ENCODE assay signal across 1 cellular context in genomic region chr12:108683906-108684556, GRCh38.
A peak's percentile ranks its signal among the peaks of the same experiment; 100 is the strongest.
TF ChIP-seq lines count a peak whose summit lies in the region.

No MANE protein-coding gene starts in this region.

TF ChIP-seq in HepG2, 621 proteins besides CTCF, POLR2A, EP300 and RAD21:
- TF ChIP-seq SOX5 (CRISPR knock-in tag; IDR thresholded peaks at IDR 0.05; ENCODE audit: borderline replicate concordance) (peak; percentile 22; the same call in 1 of the 2 replicates), ZFP37 (CRISPR knock-in tag; IDR thresholded peaks at IDR 0.05; ENCODE audit: borderline replicate concordance) (no peak), ARID5B (CRISPR knock-in tag; IDR thresholded peaks at IDR 0.05) (peak; percentile 78), MAFF (IDR thresholded peaks at IDR 0.05; ENCODE audit: low read depth, low read length) (0 out of 2 replicates have a peak, but pooled peaks have one; percentile 0), ADNP (CRISPR knock-in tag; IDR thresholded peaks at IDR 0.05) (no peak), MED1 (CRISPR knock-in tag; IDR thresholded peaks at IDR 0.05) (peak; percentile 42; the same call in 1 of the 2 replicates), BCL6 (CRISPR knock-in tag; IDR thresholded peaks at IDR 0.05) (peak; percentile 13; the same call in 1 of the 2 replicates), ZNF317 (CRISPR knock-in tag; IDR thresholded peaks at IDR 0.05) (peak; percentile 25; the same call in 1 of the 2 replicates), FOXP1 (IDR thresholded peaks at IDR 0.05) (no peak), FOXP1 (CRISPR knock-in tag; IDR thresholded peaks at IDR 0.05) (peak; percentile 77), PCBP1 (IDR thresholded peaks at IDR 0.05; ENCODE audit: borderline replicate concordance, low read depth, low read length) (no peak), FOXP4 (CRISPR knock-in tag; IDR thresholded peaks at IDR 0.05) (peak; percentile 70), FOXA3 (CRISPR knock-in tag; IDR thresholded peaks at IDR 0.05) (peak; percentile 85), MTF1 (CRISPR knock-in tag; IDR thresholded peaks at IDR 0.05) (no peak), CENPBD1 (CRISPR knock-in tag; IDR thresholded peaks at IDR 0.05; ENCODE audit: borderline replicate concordance, low read depth) (no peak), FOSL2 (CRISPR knock-in tag; IDR thresholded peaks at IDR 0.05) (peak; percentile 22; the same call in 1 of the 2 replicates), FOXA1 (IDR thresholded peaks at IDR 0.05) (peak; percentile 77), FOXA1 (CRISPR knock-in tag; IDR thresholded peaks at IDR 0.05) (peak; percentile 81), PRPF4 (IDR thresholded peaks at IDR 0.05; ENCODE audit: low read depth, low read length, poor library complexity, severe bottlenecking) (no peak), IRF2 (CRISPR knock-in tag; IDR thresholded peaks at IDR 0.05) (peak; percentile 46; the same call in 1 of the 2 replicates), RBM22 (optimal IDR thresholded peaks at IDR 0.05; ENCODE audit: low read length) (peak; percentile 50), KLF16 (CRISPR knock-in tag; IDR thresholded peaks at IDR 0.05) (no peak), CREM (IDR thresholded peaks at IDR 0.05) (peak; percentile 33; the same call in 1 of the 2 replicates), CREM (CRISPR knock-in tag; IDR thresholded peaks at IDR 0.05) (no peak), ZNF7 (CRISPR knock-in tag; IDR thresholded peaks at IDR 0.05) (peak; percentile 43; the same call in 1 of the 2 replicates), ASH2L (IDR thresholded peaks at IDR 0.05; ENCODE audit: insufficient read length, low read depth, low read length) (peak; percentile 59), CEBPB (IDR thresholded peaks at IDR 0.05; ENCODE audit: borderline replicate concordance, low read depth, low read length) (peak; percentile 71), ATF7 (IDR thresholded peaks at IDR 0.05) (peak; percentile 19; the same call in 1 of the 2 replicates), ATF7 (CRISPR knock-in tag; IDR thresholded peaks at IDR 0.05) (no peak), PAXIP1 (CRISPR knock-in tag; conservative IDR thresholded peaks at IDR 0.05) (peak; percentile 76), CREB1 (IDR thresholded peaks at IDR 0.05) (no peak), CREB1 (CRISPR knock-in tag; IDR thresholded peaks at IDR 0.05) (0 out of 2 replicates have a peak, but pooled peaks have one; percentile 13), HNF4A (CRISPR knock-in tag; IDR thresholded peaks at IDR 0.05) (peak; percentile 72), KDM6A (CRISPR knock-in tag; IDR thresholded peaks at IDR 0.05; ENCODE audit: low read depth) (peak; percentile 25; the same call in 1 of the 2 replicates), NR2F6 (IDR thresholded peaks at IDR 0.05) (no peak), NR2F6 (CRISPR knock-in tag; IDR thresholded peaks at IDR 0.05) (peak; percentile 17; the same call in 1 of the 2 replicates), ZBTB20 (CRISPR knock-in tag; IDR thresholded peaks at IDR 0.05; ENCODE audit: borderline replicate concordance, low read depth) (peak; percentile 70; the same call in 1 of the 2 replicates), CEBPG (CRISPR knock-in tag; IDR thresholded peaks at IDR 0.05) (peak; percentile 73), ZNF737 (CRISPR knock-in tag; IDR thresholded peaks at IDR 0.05; ENCODE audit: borderline replicate concordance) (no peak), MZF1 (CRISPR knock-in tag; IDR thresholded peaks at IDR 0.05; ENCODE audit: borderline replicate concordance) (no peak), MIXL1 (CRISPR knock-in tag; IDR thresholded peaks at IDR 0.05) (0 out of 2 replicates have a peak, but pooled peaks have one; percentile 32), SAP130 (CRISPR knock-in tag; IDR thresholded peaks at IDR 0.05; ENCODE audit: low read depth) (peak; percentile 61), TEAD3 (CRISPR knock-in tag; optimal IDR thresholded peaks at IDR 0.05; ENCODE audit: borderline replicate concordance) (peak; percentile 94), KMT2A (CRISPR knock-in tag; IDR thresholded peaks at IDR 0.05) (peak; percentile 41; the same call in 1 of the 2 replicates)
- TF ChIP-seq, protein P1, sequence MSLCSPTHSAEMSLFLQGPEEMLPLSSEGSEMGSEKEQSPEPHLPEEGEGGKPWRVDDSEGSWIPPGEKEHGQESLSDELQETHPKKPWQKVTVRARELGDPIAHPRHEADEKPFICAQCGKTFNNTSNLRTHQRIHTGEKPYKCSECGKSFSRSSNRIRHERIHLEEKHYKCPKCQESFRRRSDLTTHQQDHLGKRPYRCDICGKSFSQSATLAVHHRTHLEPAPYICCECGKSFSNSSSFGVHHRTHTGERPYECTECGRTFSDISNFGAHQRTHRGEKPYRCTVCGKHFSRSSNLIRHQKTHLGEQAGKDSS (CRISPR knock-in tag; IDR thresholded peaks at IDR 0.05; ENCODE audit: borderline replicate concordance, low read depth) = no peak
- TF ChIP-seq, protein P2, sequence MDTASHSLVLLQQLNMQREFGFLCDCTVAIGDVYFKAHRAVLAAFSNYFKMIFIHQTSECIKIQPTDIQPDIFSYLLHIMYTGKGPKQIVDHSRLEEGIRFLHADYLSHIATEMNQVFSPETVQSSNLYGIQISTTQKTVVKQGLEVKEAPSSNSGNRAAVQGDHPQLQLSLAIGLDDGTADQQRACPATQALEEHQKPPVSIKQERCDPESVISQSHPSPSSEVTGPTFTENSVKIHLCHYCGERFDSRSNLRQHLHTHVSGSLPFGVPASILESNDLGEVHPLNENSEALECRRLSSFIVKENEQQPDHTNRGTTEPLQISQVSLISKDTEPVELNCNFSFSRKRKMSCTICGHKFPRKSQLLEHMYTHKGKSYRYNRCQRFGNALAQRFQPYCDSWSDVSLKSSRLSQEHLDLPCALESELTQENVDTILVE (CRISPR knock-in tag; IDR thresholded peaks at IDR 0.05) = 0 out of 2 replicates have a peak, but pooled peaks have one; percentile 26
- TF ChIP-seq, protein P3, sequence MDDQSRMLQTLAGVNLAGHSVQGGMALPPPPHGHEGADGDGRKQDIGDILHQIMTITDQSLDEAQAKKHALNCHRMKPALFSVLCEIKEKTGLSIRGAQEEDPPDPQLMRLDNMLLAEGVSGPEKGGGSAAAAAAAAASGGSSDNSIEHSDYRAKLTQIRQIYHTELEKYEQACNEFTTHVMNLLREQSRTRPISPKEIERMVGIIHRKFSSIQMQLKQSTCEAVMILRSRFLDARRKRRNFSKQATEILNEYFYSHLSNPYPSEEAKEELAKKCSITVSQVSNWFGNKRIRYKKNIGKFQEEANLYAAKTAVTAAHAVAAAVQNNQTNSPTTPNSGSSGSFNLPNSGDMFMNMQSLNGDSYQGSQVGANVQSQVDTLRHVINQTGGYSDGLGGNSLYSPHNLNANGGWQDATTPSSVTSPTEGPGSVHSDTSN (CRISPR knock-in tag; IDR thresholded peaks at IDR 0.05; ENCODE audit: borderline replicate concordance) = no peak
- TF ChIP-seq, protein P4, sequence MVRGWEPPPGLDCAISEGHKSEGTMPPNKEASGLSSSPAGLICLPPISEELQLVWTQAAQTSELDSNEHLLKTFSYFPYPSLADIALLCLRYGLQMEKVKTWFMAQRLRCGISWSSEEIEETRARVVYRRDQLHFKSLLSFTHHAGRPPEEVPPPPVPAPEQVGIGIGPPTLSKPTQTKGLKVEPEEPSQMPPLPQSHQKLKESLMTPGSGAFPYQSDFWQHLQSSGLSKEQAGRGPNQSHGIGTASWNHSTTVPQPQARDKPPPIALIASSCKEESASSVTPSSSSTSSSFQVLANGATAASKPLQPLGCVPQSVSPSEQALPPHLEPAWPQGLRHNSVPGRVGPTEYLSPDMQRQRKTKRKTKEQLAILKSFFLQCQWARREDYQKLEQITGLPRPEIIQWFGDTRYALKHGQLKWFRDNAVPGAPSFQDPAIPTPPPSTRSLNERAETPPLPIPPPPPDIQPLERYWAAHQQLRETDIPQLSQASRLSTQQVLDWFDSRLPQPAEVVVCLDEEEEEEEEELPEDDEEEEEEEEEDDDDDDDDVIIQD (CRISPR knock-in tag; IDR thresholded peaks at IDR 0.05; ENCODE audit: low read depth) = 0 out of 2 replicates have a peak, but pooled peaks have one; percentile 11
- TF ChIP-seq, protein P5, sequence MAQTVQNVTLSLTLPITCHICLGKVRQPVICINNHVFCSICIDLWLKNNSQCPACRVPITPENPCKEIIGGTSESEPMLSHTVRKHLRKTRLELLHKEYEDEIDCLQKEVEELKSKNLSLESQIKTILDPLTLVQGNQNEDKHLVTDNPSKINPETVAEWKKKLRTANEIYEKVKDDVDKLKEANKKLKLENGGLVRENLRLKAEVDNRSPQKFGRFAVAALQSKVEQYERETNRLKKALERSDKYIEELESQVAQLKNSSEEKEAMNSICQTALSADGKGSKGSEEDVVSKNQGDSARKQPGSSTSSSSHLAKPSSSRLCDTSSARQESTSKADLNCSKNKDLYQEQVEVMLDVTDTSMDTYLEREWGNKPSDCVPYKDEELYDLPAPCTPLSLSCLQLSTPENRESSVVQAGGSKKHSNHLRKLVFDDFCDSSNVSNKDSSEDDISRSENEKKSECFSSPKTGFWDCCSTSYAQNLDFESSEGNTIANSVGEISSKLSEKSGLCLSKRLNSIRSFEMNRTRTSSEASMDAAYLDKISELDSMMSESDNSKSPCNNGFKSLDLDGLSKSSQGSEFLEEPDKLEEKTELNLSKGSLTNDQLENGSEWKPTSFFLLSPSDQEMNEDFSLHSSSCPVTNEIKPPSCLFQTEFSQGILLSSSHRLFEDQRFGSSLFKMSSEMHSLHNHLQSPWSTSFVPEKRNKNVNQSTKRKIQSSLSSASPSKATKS (CRISPR knock-in tag; IDR thresholded peaks at IDR 0.05) = no peak
